ENCODE assay signal across 14 cellular contexts in genomic region chr7:145082366-145083240, GRCh38.
A peak's percentile ranks its signal among the peaks of the same experiment; 100 is the strongest.
DNase-seq lines count a peak whose midpoint lies in the region; ATAC-seq and TF ChIP-seq lines count a peak whose summit lies in the region.
"Had no signal": no experiment of that assay in that cellular context is flagged by ENCODE, and none has a peak within 500 bp of the region (broad histone marks: within the 10 kb centered on the region; RNA-seq: fewer than 3 reads in every experiment).

No MANE protein-coding gene starts in this region.

- no peak overlapping the region for H4K5ac ChIP-seq in H9 (ENCODE audit: insufficient read length, low read depth, low read length)

- no peaks in the 10 kb centered on the region for H3K36me3 ChIP-seq in HAP-1 (replicated peaks)

- H3K18ac ChIP-seq in H9 (ENCODE audit: insufficient read length, low read depth, low read length), result no peak overlapping the region

- H3K14ac ChIP-seq in H9 (ENCODE audit: insufficient read depth, low read length), result peak overlapping the region; percentile 64; the same call in 1 of the 2 replicates

- no CpG with 5 or more reads among the region's 6 CpGs for WGBS in H9 (ENCODE audit: extremely low coverage, insufficient read length, low lambda C conversion rate)

- H3K4me3 Mint-ChIP-seq in H9, result no peak overlapping the region
- H3K4me3 Mint-ChIP-seq: HFFc6 had no signal

- H3K4me1 ChIP-seq in H9 (ENCODE audit: insufficient read depth, low read length) (no peaks in the 10 kb centered on the region; the same call in 1 of the 2 replicates), HAP-1 (no peaks in the 10 kb centered on the region)

- no peaks in the 10 kb centered on the region for H3K27me3 ChIP-seq in H9 (ENCODE audit: insufficient read depth, low read length)
- H3K27me3 ChIP-seq in HAP-1 (ENCODE audit: low read depth), result no peaks in the 10 kb centered on the region

- H4K8ac ChIP-seq in H9 (replicated peaks; ENCODE audit: insufficient read length, low read depth, low read length), result no peak overlapping the region

- no peak for TF ChIP-seq CTCF in H9 (conservative IDR thresholded peaks at IDR 0.05)
- no peak for TF ChIP-seq CTCF in choroid plexus epithelial cell (conservative IDR thresholded peaks at IDR 0.05; ENCODE audit: low read depth, low read length)

- no peaks in the 10 kb centered on the region for H3K27me3 Mint-ChIP-seq in H9 (ENCODE audit: low read depth)

- no peak overlapping the region for H2AK5ac ChIP-seq in H9 (ENCODE audit: insufficient read length, low read length)

- H3K4me3 ChIP-seq in choroid plexus epithelial cell (ENCODE audit: low read depth, low read length) (no peak overlapping the region), HAP-1 (no peak overlapping the region)
- H3K4me3 ChIP-seq: lung had no signal

- no peak overlapping the region for H2BK15ac ChIP-seq in H9 (ENCODE audit: low read depth, low read length)

- ATAC-seq in HG03196 (IDR thresholded peaks at IDR 0.05; ENCODE audit: unreplicated experiment) (no peak), GM21381 (IDR thresholded peaks at IDR 0.05; ENCODE audit: unreplicated experiment) (no peak), HG02840 (IDR thresholded peaks at IDR 0.05; ENCODE audit: low FRiP score, unreplicated experiment) (no peak)
- ATAC-seq: activated CD4-positive, CD25-positive, alpha-beta regulatory T cell treated with anti-CD3 and anti-CD28 coated beads, Interleukin-2, amount 50 U/mL, for 24 hours; HepG2 had no signal

- no peak overlapping the region for H3K4me2 ChIP-seq in H9 (ENCODE audit: insufficient read depth, insufficient read length, low read length)

- H3K79me2 ChIP-seq in H9 (ENCODE audit: insufficient read depth, low read length), result no peaks in the 10 kb centered on the region

- H3K23ac ChIP-seq in H9 (ENCODE audit: insufficient read length, low read depth, low read length), result no peak overlapping the region

- no peaks in the 10 kb centered on the region for H3K79me1 ChIP-seq in H9 (ENCODE audit: insufficient read depth, low read depth, low read length, poor library complexity, severe bottlenecking)

- H3K9me3 Mint-ChIP-seq in H9, result peaks cover 5 to 8% of the 10 kb centered on the region in 2 experiments

- H3K36me3 Mint-ChIP-seq in H9 (ENCODE audit: insufficient read depth in 1 of 3, low read depth in 3 of 3), result peaks cover 2 to 7% (median 3%) of the 10 kb centered on the region in 3 experiments; a peak in 5 of 7 replicates

- no peak overlapping the region for H3K4ac ChIP-seq in H9 (ENCODE audit: low read depth, low read length)

- DNase-seq in DMS79 treated with DMSO at 0.1 percent for 48 hours (lab: John Stamatoyannopoulos, UW) (peak; percentile 7), H9 (peak; percentile 57), NCI-H2081 treated with DMSO at 0.1 percent for 48 hours (lab: John Stamatoyannopoulos, UW) (peak; percentile 90), choroid plexus epithelial cell (ENCODE audit: low read depth) (peak; percentile 14), HAP-1 (ENCODE audit: low spot score in 2 of 2) (no peak)
- DNase-seq: activated effector memory CD4-positive, alpha-beta T cell treated with Interleukin-2 at 50 U/mL for 16 hours; foreskin melanocyte; HFFc6 had no signal

- no peak overlapping the region for H2BK5ac ChIP-seq in H9 (ENCODE audit: insufficient read length, low read length)

- H3K9ac ChIP-seq in H9 (ENCODE audit: extremely low read depth, insufficient read length, low read length), result no peak overlapping the region

- H3K9me3 ChIP-seq in H9 (ENCODE audit: control insufficient read depth, low read depth, low read length) (no peaks in the 10 kb centered on the region), HAP-1 (no peaks in the 10 kb centered on the region)

- H4K91ac ChIP-seq in H9 (ENCODE audit: insufficient read length, low read depth, low read length), result no peak overlapping the region

- no peak overlapping the region for H3T11ph ChIP-seq in H9 (ENCODE audit: low read length)

- no peak overlapping the region for H2BK120ac ChIP-seq in H9 (ENCODE audit: low read depth, low read length, poor library complexity, severe bottlenecking)

- H2BK20ac ChIP-seq in H9 (ENCODE audit: low read depth, low read length, poor library complexity, severe bottlenecking), result no peak overlapping the region

- no peaks in the 10 kb centered on the region for H4K20me1 ChIP-seq in H9 (ENCODE audit: control insufficient read depth, insufficient read depth, insufficient read length)

- peaks cover 15 to 23% of the 10 kb centered on the region in 2 experiments for H3K4me1 Mint-ChIP-seq in H9

- in situ Hi-C loops in HAP-1 (cut with MboI; ENCODE audit: low sequenced_read_pairs), result no loop called here

- H3K23me2 ChIP-seq in H9 (ENCODE audit: insufficient read length, low read depth, low read length, poor library complexity, severe bottlenecking), result no peaks in the 10 kb centered on the region

- peak overlapping the region; percentile 3 for H2AFZ ChIP-seq in H9 (ENCODE audit: low read length)

- H3K27ac ChIP-seq in H9 (ENCODE audit: insufficient read length, low read depth, low read length), result no peak overlapping the region

- no peak overlapping the region for H3K56ac ChIP-seq in H9 (ENCODE audit: insufficient read length, low read depth, low read length)

- peak overlapping the region in 2 of 3 experiments; percentile 7 to 97; a peak in 4 of 7 replicates for H3K27ac Mint-ChIP-seq in H9
- H3K27ac Mint-ChIP-seq: HFFc6 had no signal

- no peak overlapping the region for H2BK12ac ChIP-seq in H9 (ENCODE audit: insufficient read length, low read depth, low read length)

Comparison
In these comparisons a context has a peak if more than half of its experiments do, and no peak if none do; other contexts are left out.
1. DNase-seq: peak in DMS79 treated with DMSO at 0.1 percent for 48 hours (single experiment), H9 (single experiment), NCI-H2081 treated with DMSO at 0.1 percent for 48 hours (single experiment) and choroid plexus epithelial cell (single experiment); none in HAP-1 (0 of 2).